In the genomic region with DNA sequence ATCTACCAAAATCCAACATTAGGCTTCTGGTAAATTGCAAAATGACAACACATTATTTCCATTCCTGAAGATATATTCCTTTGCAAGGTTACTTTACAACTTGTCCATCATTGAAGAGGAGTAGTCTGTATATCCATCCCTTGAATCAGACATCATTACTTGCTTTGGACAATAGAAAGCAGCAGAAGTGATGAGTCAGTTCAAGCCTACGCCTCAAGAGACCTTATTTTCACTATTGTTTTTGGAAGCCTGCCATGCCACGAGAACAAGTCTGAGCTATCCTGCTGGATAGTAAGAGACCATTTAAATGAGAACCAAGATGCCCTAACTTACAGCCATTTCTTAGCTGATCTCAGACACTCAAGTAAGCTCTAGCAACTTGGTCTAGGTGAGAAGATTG, we compare ENCODE assay signal across 9 cellular contexts.
A peak's percentile ranks its signal among the peaks of the same experiment; 100 is the strongest.
DNase-seq lines count a peak whose midpoint lies in the region; ATAC-seq lines count a peak whose summit lies in the region.
"Had no signal": no experiment of that assay in that cellular context is flagged by ENCODE, and none has a peak within 500 bp of the region (broad histone marks: within the 10 kb centered on the region; RNA-seq: fewer than 3 reads in every experiment).

No MANE protein-coding gene starts in this region.

- peak; percentile 33 for DNase-seq in NCI-H2029 (lab: John Stamatoyannopoulos, UW)
- no peak for DNase-seq in NCI-H2029 treated with DMSO at 0.1 percent for 48 hours (lab: John Stamatoyannopoulos, UW)
- DNase-seq in amniotic epithelial cell (ENCODE audit: low read depth): peak; percentile 70
- no peak for DNase-seq in stimulated activated naive B cell treated with anti-CD40 and anti-IgM and Interleukin-4, amounts not matched to agents 10 μg/mL and 1 μg/mL and 100 μg/mL, for 72 hours
- no peak for DNase-seq in NCI-H187 (lab: John Stamatoyannopoulos, UW)
- DNase-seq in T-helper 1 cell: no peak

- ATAC-seq in HG03439 (IDR thresholded peaks at IDR 0.05; ENCODE audit: unreplicated experiment) (peak; percentile 69), GM21526 (IDR thresholded peaks at IDR 0.05; ENCODE audit: low FRiP score, unreplicated experiment) (no peak)
- peak; percentile 42 to 55 for ATAC-seq in stimulated activated naive B cell treated with anti-CD40 and anti-IgM and Interleukin-4, amounts not matched to agents 10 μg/mL and 1 μg/mL and 100 μg/mL, for 72 hours (replicated peaks)

- no peak overlapping the region for H3K27ac Mint-ChIP-seq in stimulated activated naive B cell treated with anti-CD40 and anti-IgM and Interleukin-4, amounts not matched to agents 10 μg/mL and 1 μg/mL and 100 μg/mL, for 72 hours
- H3K27ac Mint-ChIP-seq: B cell had no signal

- H3K4me1 Mint-ChIP-seq in stimulated activated naive B cell treated with anti-CD40 and anti-IgM and Interleukin-4, amounts not matched to agents 10 μg/mL and 1 μg/mL and 100 μg/mL, for 72 hours: peaks cover 9 to 32% of the 10 kb centered on the region in 2 donors

- H3K9me3 Mint-ChIP-seq in stimulated activated naive B cell treated with anti-CD40 and anti-IgM and Interleukin-4, amounts not matched to agents 10 μg/mL and 1 μg/mL and 100 μg/mL, for 72 hours: no peaks in the 10 kb centered on the region

- no peak overlapping the region for H3K4me3 Mint-ChIP-seq in stimulated activated naive B cell treated with anti-CD40 and anti-IgM and Interleukin-4, amounts not matched to agents 10 μg/mL and 1 μg/mL and 100 μg/mL, for 72 hours
- H3K4me3 Mint-ChIP-seq: B cell had no signal

- H3K36me3 Mint-ChIP-seq in stimulated activated naive B cell treated with anti-CD40 and anti-IgM and Interleukin-4, amounts not matched to agents 10 μg/mL and 1 μg/mL and 100 μg/mL, for 72 hours: no peaks in the 10 kb centered on the region

- H3K27me3 Mint-ChIP-seq in stimulated activated naive B cell treated with anti-CD40 and anti-IgM and Interleukin-4, amounts not matched to agents 10 μg/mL and 1 μg/mL and 100 μg/mL, for 72 hours: no peaks in the 10 kb centered on the region
- H3K27me3 Mint-ChIP-seq: B cell had no signal

Comparison
In these comparisons a context has a peak if more than half of its experiments do, and no peak if none do; other contexts are left out.
1. DNase-seq: peak in NCI-H2029 (single experiment) and amniotic epithelial cell (single experiment); none in NCI-H2029 treated with DMSO at 0.1 percent for 48 hours (single experiment), stimulated activated naive B cell treated with anti-CD40 and anti-IgM and Interleukin-4, amounts not matched to agents 10 μg/mL and 1 μg/mL and 100 μg/mL, for 72 hours (single experiment), NCI-H187 (0 of 2) and T-helper 1 cell (0 of 5).